Comparison of ENCODE assay signal across 1 cellular context in the genomic region with DNA sequence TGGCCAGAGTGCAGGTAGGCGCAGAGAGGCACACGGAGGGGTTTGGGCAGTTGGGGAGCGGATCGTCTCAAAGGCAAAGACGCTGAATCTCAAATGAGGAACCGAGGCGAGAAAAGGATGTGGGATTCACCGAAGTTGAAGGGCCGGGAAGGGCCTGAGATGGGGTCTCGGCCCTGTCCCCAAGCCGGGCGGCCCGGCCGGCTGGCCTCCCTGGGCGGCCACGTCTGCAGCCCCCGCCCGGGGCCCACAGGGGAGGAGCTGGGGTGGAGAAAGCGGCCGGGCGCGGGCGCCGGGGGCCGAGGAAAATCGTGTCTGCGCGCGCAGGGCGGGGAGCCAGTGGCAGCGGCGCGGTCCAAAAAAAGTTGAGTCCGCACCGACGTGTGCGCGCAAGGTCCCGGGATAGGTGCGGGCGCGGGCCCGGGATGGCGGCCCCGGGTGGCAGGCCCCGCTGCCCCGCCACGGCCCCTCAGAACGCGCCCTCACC.
TF ChIP-seq lines count a peak whose summit lies in the region.

No MANE protein-coding gene starts in this region.

TF ChIP-seq in HEK293, 187 proteins besides CTCF, POLR2A, EP300 and RAD21 (continued from another document):
- TF ChIP-seq, protein P1, sequence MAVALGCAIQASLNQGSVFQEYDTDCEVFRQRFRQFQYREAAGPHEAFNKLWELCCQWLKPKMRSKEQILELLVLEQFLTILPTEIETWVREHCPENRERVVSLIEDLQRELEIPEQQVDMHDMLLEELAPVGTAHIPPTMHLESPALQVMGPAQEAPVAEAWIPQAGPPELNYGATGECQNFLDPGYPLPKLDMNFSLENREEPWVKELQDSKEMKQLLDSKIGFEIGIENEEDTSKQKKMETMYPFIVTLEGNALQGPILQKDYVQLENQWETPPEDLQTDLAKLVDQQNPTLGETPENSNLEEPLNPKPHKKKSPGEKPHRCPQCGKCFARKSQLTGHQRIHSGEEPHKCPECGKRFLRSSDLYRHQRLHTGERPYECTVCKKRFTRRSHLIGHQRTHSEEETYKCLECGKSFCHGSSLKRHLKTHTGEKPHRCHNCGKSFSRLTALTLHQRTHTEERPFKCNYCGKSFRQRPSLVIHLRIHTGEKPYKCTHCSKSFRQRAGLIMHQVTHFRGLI (tag by site-specific recombination; IDR thresholded peaks at IDR 0.05) = peak; percentile 21; the same call in 1 of the 2 replicates
- TF ChIP-seq ZNF214 (tag by site-specific recombination; IDR thresholded peaks at IDR 0.05; ENCODE audit: borderline replicate concordance) = no peak
- TF ChIP-seq, protein P2, sequence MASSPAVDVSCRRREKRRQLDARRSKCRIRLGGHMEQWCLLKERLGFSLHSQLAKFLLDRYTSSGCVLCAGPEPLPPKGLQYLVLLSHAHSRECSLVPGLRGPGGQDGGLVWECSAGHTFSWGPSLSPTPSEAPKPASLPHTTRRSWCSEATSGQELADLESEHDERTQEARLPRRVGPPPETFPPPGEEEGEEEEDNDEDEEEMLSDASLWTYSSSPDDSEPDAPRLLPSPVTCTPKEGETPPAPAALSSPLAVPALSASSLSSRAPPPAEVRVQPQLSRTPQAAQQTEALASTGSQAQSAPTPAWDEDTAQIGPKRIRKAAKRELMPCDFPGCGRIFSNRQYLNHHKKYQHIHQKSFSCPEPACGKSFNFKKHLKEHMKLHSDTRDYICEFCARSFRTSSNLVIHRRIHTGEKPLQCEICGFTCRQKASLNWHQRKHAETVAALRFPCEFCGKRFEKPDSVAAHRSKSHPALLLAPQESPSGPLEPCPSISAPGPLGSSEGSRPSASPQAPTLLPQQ (tag by site-specific recombination; IDR thresholded peaks at IDR 0.05) = peak; percentile 91
- peak; percentile 72 for TF ChIP-seq ZFP69B (tag by site-specific recombination; IDR thresholded peaks at IDR 0.05)
- TF ChIP-seq, protein P3, sequence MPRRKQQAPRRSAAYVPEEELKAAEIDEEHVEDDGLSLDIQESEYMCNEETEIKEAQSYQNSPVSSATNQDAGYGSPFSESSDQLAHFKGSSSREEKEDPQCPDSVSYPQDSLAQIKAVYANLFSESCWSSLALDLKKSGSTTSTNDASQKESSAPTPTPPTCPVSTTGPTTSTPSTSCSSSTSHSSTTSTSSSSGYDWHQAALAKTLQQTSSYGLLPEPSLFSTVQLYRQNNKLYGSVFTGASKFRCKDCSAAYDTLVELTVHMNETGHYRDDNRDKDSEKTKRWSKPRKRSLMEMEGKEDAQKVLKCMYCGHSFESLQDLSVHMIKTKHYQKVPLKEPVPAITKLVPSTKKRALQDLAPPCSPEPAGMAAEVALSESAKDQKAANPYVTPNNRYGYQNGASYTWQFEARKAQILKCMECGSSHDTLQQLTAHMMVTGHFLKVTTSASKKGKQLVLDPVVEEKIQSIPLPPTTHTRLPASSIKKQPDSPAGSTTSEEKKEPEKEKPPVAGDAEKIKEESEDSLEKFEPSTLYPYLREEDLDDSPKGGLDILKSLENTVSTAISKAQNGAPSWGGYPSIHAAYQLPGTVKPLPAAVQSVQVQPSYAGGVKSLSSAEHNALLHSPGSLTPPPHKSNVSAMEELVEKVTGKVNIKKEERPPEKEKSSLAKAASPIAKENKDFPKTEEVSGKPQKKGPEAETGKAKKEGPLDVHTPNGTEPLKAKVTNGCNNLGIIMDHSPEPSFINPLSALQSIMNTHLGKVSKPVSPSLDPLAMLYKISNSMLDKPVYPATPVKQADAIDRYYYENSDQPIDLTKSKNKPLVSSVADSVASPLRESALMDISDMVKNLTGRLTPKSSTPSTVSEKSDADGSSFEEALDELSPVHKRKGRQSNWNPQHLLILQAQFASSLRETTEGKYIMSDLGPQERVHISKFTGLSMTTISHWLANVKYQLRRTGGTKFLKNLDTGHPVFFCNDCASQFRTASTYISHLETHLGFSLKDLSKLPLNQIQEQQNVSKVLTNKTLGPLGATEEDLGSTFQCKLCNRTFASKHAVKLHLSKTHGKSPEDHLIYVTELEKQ (tag by site-specific recombination; IDR thresholded peaks at IDR 0.05; ENCODE audit: borderline replicate concordance) = no peak
- TF ChIP-seq GLIS2 (tag by site-specific recombination; IDR thresholded peaks at IDR 0.05) = peak; percentile 16; the same call in 1 of the 2 replicates
- TF ChIP-seq KLF8 (tag by site-specific recombination; IDR thresholded peaks at IDR 0.05) = no peak; the same call in 1 of the 2 replicates
- TF ChIP-seq ZNF184 (tag by site-specific recombination; IDR thresholded peaks at IDR 0.05) = no peak
- TF ChIP-seq ZNF2 (tag by site-specific recombination; IDR thresholded peaks at IDR 0.05) = peak; percentile 10; the same call in 1 of the 2 replicates
TF ChIP-seq in HEK293: peak in this region for 10.
